Comparison of ENCODE assay signal across 10 cellular contexts in the genomic region with DNA sequence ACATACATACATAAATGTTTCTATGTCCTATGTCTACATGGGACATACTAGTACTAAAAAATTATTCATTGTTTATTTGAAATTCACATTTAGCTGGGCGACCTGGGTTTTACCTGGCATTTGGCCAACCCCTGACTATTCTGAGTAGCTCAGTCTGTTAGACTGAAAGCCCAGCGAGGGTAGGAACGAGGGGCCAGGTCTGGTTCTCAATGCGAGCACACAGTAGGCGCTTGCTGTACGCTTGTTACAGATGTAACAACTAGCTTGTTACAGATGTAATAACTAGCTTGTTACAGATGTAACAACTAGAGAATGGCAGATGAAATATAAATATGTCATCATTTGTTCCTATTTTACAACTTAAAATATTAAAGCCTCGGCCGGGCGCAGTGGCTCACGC. TPM values are rescaled to one million over a fixed set of nuclear protein-coding genes. Genes with fewer than 3 reads are reported as not detected.
DNase-seq lines count a peak whose midpoint lies in the region; ATAC-seq and TF ChIP-seq lines count a peak whose summit lies in the region.
"Had no signal": no experiment of that assay in that cellular context is flagged by ENCODE, and none has a peak within 500 bp of the region (broad histone marks: within the 10 kb centered on the region; RNA-seq: fewer than 3 reads in every experiment).

No MANE protein-coding gene starts in this region.

- peak overlapping the region; percentile 83 for H3K4me2 ChIP-seq in KMS-11

- H3K4me3 Mint-ChIP-seq in central memory CD8-positive, alpha-beta T cell, result peak overlapping the region; percentile 81

- H3K9me3 Mint-ChIP-seq in central memory CD8-positive, alpha-beta T cell, result no peaks in the 10 kb centered on the region

- no peak for TF ChIP-seq EP300 in ovary (IDR thresholded peaks at IDR 0.05)

- no peak for ATAC-seq in central memory CD8-positive, alpha-beta T cell (replicated peaks; ENCODE audit: extremely low read depth, poor library complexity, severe bottlenecking)
- no peak for ATAC-seq in GM19452 (IDR thresholded peaks at IDR 0.05; ENCODE audit: unreplicated experiment)

- H3K27ac ChIP-seq in KMS-11 (no peak overlapping the region), ovary (no peak overlapping the region)

- H3K79me2 ChIP-seq in KMS-11 (ENCODE audit: insufficient read depth, low read depth), result no peaks in the 10 kb centered on the region

- WGBS in ovary, 3 donors, result 53 to 61% (median 56%) methylated on average over 10 of the region's 10 CpGs

- H3K9me3 ChIP-seq in ovary, result no peaks in the 10 kb centered on the region

- H4K20me1 ChIP-seq in KMS-11 (ENCODE audit: insufficient read depth), result no peaks in the 10 kb centered on the region

- no peak overlapping the region for H3K27ac Mint-ChIP-seq in central memory CD8-positive, alpha-beta T cell (ENCODE audit: low read depth)

- TF ChIP-seq POLR2A in ovary (IDR thresholded peaks at IDR 0.05), result no peak

- DNase-seq in DMS53 (lab: John Stamatoyannopoulos, UW) (peak; percentile 34), DMS53 treated with DMSO at 0.1 percent for 48 hours (lab: John Stamatoyannopoulos, UW; ENCODE audit: unreplicated experiment) (no peak), ovary (no peak), HuH-7.5 (ENCODE audit: low spot score) (no peak), NCI-H774 (lab: John Stamatoyannopoulos, UW) (no peak)
- DNase-seq in central memory CD8-positive, alpha-beta T cell (ENCODE audit: low spot score in 2 of 2), result no peak
- DNase-seq: activated CD4-positive, CD25-positive, alpha-beta regulatory T cell; islet precursor cell had no signal

- no peak overlapping the region for H3K9ac ChIP-seq in KMS-11

- peaks cover 6% of the 10 kb centered on the region for H3K36me3 Mint-ChIP-seq in central memory CD8-positive, alpha-beta T cell (ENCODE audit: insufficient read depth)

- H3K36me3 ChIP-seq in KMS-11 (ENCODE audit: insufficient read depth) (no peaks in the 10 kb centered on the region), ovary (no peaks in the 10 kb centered on the region)

- no peaks in the 10 kb centered on the region for H3K27me3 ChIP-seq in KMS-11 (ENCODE audit: insufficient read depth, low read depth)
- no peaks in the 10 kb centered on the region for H3K27me3 ChIP-seq in ovary

- H3K4me3 ChIP-seq in KMS-11 (IDR thresholded peaks at IDR 0.05; ENCODE audit: insufficient read depth, low read depth, low read length) (no peak overlapping the region), ovary (peak overlapping the region; percentile 63)

- intact Hi-C loops in ovary (cut with DNase I), result no loop called here

- H3K4me1 ChIP-seq in KMS-11 (ENCODE audit: low read depth, poor library complexity, severe bottlenecking), result peaks cover 19% of the 10 kb centered on the region
- peaks cover 8% of the 10 kb centered on the region for H3K4me1 ChIP-seq in ovary (ENCODE audit: insufficient read depth)

- peak overlapping the region; percentile 88; the same call in 1 of the 2 replicates for H2AFZ ChIP-seq in KMS-11 (ENCODE audit: low read depth)

- no peaks in the 10 kb centered on the region for H3K27me3 Mint-ChIP-seq in central memory CD8-positive, alpha-beta T cell

- TF ChIP-seq CTCF in KMS-11 (conservative IDR thresholded peaks at IDR 0.05; ENCODE audit: low read depth, low read length), result no peak
- no peak for TF ChIP-seq CTCF in ovary (IDR thresholded peaks at IDR 0.05)

- H3K4me1 Mint-ChIP-seq in central memory CD8-positive, alpha-beta T cell, result peaks cover 35% of the 10 kb centered on the region

RNA-seq across cellular contexts. Expression of a gene that starts 0.9 kb away (rescaled TPM):
- 1 to 10 TPM; 2.0 to 8.9 (median 4.0) TPM for total RNA-seq in ovary
- polyA plus RNA-seq in ovary, result 1 to 10 TPM; 2.1 to 3.7 TPM

RNA-seq across cellular contexts. Expression of a gene that starts 1.8 kb away (rescaled TPM):
- 10 to 100 TPM; 11.4 to 22.9 (median 18.2) TPM for total RNA-seq in ovary
- polyA plus RNA-seq in ovary, result 10 to 100 TPM in 1 of 2 donors, 1 to 10 TPM in 1; 4.5 to 11.6 TPM

RNA-seq across cellular contexts. Expression of a gene that starts 26.2 kb away (rescaled TPM):
- 10 to 100 TPM in 6 of 7 donors, 1 to 10 TPM in 1; 6.3 to 29.3 (median 18.6) TPM for total RNA-seq in ovary
- polyA plus RNA-seq in ovary, result 10 to 100 TPM; 29.1 to 32.6 TPM

RNA-seq across cellular contexts. Expression of a gene that starts 29.9 kb away (rescaled TPM):
- total RNA-seq in ovary, result 10 to 100 TPM; 39.5 to 93.4 (median 53.4) TPM
- 10 to 100 TPM; 62.7 to 93.0 TPM for polyA plus RNA-seq in ovary

RNA-seq across cellular contexts. Expression of a gene that starts 32.4 kb away (rescaled TPM):
- 10 to 100 TPM; 12.4 to 25.1 (median 19.1) TPM for total RNA-seq in ovary
- 10 to 100 TPM in 1 of 2 donors, under 1 TPM in 1; 0.55 to 15.3 TPM for polyA plus RNA-seq in ovary
